1 cellular context compared by ENCODE assay signal in genomic region chr3:105791134-105791533, GRCh38.
TF ChIP-seq lines count a peak whose summit lies in the region.

No MANE protein-coding gene starts in this region.

TF ChIP-seq in IMR-90, 13 proteins besides CTCF, POLR2A, EP300 and RAD21 (continued from another document):
- TF ChIP-seq USF2 (IDR thresholded peaks at IDR 0.05; ENCODE audit: low read depth, low read length): no peak
